20 cellular contexts compared by ENCODE assay signal in the genomic region with DNA sequence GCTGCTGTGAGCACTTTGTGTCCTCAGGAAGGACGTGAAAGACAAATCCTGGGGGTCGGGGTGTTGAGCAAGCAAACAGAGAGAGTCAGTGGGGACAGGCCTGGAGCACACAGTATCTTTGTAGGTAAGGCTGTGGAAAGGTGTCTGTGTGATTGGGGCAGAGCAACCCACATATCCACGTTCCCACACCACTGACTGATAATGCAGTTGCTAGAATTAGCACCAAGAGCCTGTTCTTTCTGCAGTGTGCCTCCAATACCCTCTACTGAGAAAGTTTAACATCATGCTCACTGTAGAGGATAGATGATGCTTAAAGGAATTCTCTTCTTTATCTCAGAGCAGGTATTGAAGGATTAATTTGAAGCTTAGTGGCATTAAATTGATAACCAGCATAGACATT.
"Had no signal": no experiment of that assay in that cellular context is flagged by ENCODE, and none has a peak within 500 bp of the region (broad histone marks: within the 10 kb centered on the region; RNA-seq: fewer than 3 reads in every experiment).

No MANE protein-coding gene starts in this region.

- H3K27me3 ChIP-seq: dorsolateral prefrontal cortex, foreskin keratinocyte, right lobe of liver, spleen, tibial artery, upper lobe of right lung had no signal

- ATAC-seq: foreskin keratinocyte; left lobe of liver; right lobe of liver; stimulated activated memory B cell treated with anti-CD40 and anti-IgM and Interleukin-4, amounts not matched to agents 10 μg/mL and 1 μg/mL and 100 μg/mL, for 72 hours had no signal

- H3K36me3 ChIP-seq: lower lobe of right lung, prostate gland, right lobe of liver, upper lobe of right lung had no signal

- H3K9me3 ChIP-seq: lower lobe of right lung, prostate gland, right lobe of liver, spleen, tibial artery, upper lobe of right lung had no signal

- H3K4me3 ChIP-seq: coronary artery, dorsolateral prefrontal cortex, lower lobe of right lung, prostate gland, right lobe of liver, spleen, tibial artery, upper lobe of right lung had no signal

- H3K9ac ChIP-seq: parathyroid adenoma had no signal

- DNase-seq: caudate nucleus; dorsolateral prefrontal cortex; effector CD8-positive, alpha-beta T cell; foreskin keratinocyte; hippocampal formation; lower lobe of right lung; naive B cell; nephron progenitor cell; right lobe of liver; spleen; stimulated activated CD4-positive, alpha-beta T cell treated with anti-CD3 and anti-CD28 coated beads, Interleukin-15, amount 100 ng/mL, for 24 hours; stimulated activated CD4-positive, alpha-beta T cell treated with anti-CD3 and anti-CD28 coated beads, Interleukin-1b, Interleukin-23, amount 100 ng/mL, for 48 hours; stimulated activated CD4-positive, alpha-beta T cell treated with anti-CD3 and anti-CD28 coated beads, Interleukin-4, amount 100 ng/mL, for 24 hours; tibial artery; upper lobe of right lung had no signal

- H3K27ac ChIP-seq: coronary artery, dorsolateral prefrontal cortex, foreskin keratinocyte, lower lobe of right lung, parathyroid adenoma, right lobe of liver, spleen, tibial artery, upper lobe of right lung had no signal

- H3K4me1 ChIP-seq: foreskin keratinocyte, lower lobe of right lung, parathyroid adenoma, spleen, tibial artery, upper lobe of right lung had no signal
